ENCODE assay signal across 15 cellular contexts in the genomic region with DNA sequence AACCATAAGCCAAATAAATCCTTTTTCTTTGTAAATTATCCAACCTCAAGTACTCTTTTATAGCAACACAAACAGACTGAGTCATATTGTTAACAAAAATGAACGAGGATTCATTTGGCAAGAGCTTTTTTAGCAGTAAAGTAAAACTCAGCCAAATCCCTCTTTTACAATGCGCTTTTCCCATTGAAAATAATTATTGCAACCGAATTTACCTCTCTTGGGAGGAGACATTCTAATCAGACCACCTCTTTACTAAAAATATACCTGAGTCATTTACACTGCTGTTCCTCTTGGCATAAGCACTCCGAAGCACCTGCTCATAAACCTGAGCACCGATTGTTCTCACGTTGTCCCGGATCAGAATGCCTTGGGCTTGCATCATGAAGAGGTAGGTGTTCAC. TPM values are rescaled to one million over a fixed set of nuclear protein-coding genes. Genes with fewer than 3 reads are reported as not detected.
DNase-seq lines count a peak whose midpoint lies in the region; ATAC-seq and TF ChIP-seq lines count a peak whose summit lies in the region.
"Had no signal": no experiment of that assay in that cellular context is flagged by ENCODE, and none has a peak within 500 bp of the region (broad histone marks: within the 10 kb centered on the region; RNA-seq: fewer than 3 reads in every experiment).

No MANE protein-coding gene starts in this region.

- ATAC-seq in esophagus mucosa (peak; percentile 78), psoas muscle (peak; percentile 82 to 87 (median 85)), HG03280 (IDR thresholded peaks at IDR 0.05; ENCODE audit: unreplicated experiment) (no peak)
- no peak for ATAC-seq in naive thymus-derived CD8-positive, alpha-beta T cell

- no peaks in the 10 kb centered on the region for H3K9me3 Mint-ChIP-seq in naive thymus-derived CD8-positive, alpha-beta T cell
- peaks cover 4% of the 10 kb centered on the region for H3K9me3 Mint-ChIP-seq in osteocyte (ENCODE audit: unreplicated experiment)
- H3K9me3 Mint-ChIP-seq: CD4-positive, CD25-positive, alpha-beta regulatory T cell; nephron had no signal

- H3K4me3 Mint-ChIP-seq in naive thymus-derived CD8-positive, alpha-beta T cell = no peak overlapping the region
- H3K4me3 Mint-ChIP-seq in osteocyte (ENCODE audit: unreplicated experiment) = no peak overlapping the region
- H3K4me3 Mint-ChIP-seq: nephron had no signal

- peaks cover 0 to 8% (median 5%) of the 10 kb centered on the region in 4 donors for H3K4me1 Mint-ChIP-seq in naive thymus-derived CD8-positive, alpha-beta T cell
- peaks cover 9% of the 10 kb centered on the region for H3K4me1 Mint-ChIP-seq in osteocyte (ENCODE audit: unreplicated experiment)
- H3K4me1 Mint-ChIP-seq: nephron had no signal

- WGBS in psoas muscle, 3 donors = 38 to 57% (median 41%) methylated on average over 7 of the region's 7 CpGs

- peaks cover 63% of the 10 kb centered on the region for H3K4me1 ChIP-seq in psoas muscle

- TF ChIP-seq CTCF in psoas muscle (IDR thresholded peaks at IDR 0.05) = no peak
- no peak for TF ChIP-seq CTCF in osteocyte (IDR thresholded peaks at IDR 0.05)

- peak; percentile 93 for DNase-seq in DMS79 treated with DMSO at 0.1 percent for 48 hours (lab: John Stamatoyannopoulos, UW)
- DNase-seq in NCI-H2107 treated with DMSO at 0.1 percent for 48 hours (lab: John Stamatoyannopoulos, UW; ENCODE audit: unreplicated experiment) = peak; percentile 95
- no peak for DNase-seq in psoas muscle
- DNase-seq in naive thymus-derived CD8-positive, alpha-beta T cell = no peak
- no peak for DNase-seq in osteocyte (ENCODE audit: extremely low spot score, unreplicated experiment)
- no peak for DNase-seq in medulla oblongata (ENCODE audit: extremely low spot score)
- DNase-seq: CD4-positive, CD25-positive, alpha-beta regulatory T cell; KG1; SJCRH30; stimulated activated CD8-positive, alpha-beta memory T cell treated with anti-CD3 and anti-CD28 coated beads, Interleukin-4, amount 100 ng/mL, for 48 hours; WERI-Rb-1 had no signal

- H3K27ac Mint-ChIP-seq in naive thymus-derived CD8-positive, alpha-beta T cell = peak overlapping the region in 3 of 10 donors; percentile 34 to 69 (median 67)
- H3K27ac Mint-ChIP-seq in osteocyte (ENCODE audit: unreplicated experiment) = no peak overlapping the region

- peaks cover 0 to 46% (median 25%) of the 10 kb centered on the region in 3 donors for H3K36me3 Mint-ChIP-seq in naive thymus-derived CD8-positive, alpha-beta T cell
- peaks cover 26% of the 10 kb centered on the region for H3K36me3 Mint-ChIP-seq in osteocyte (ENCODE audit: unreplicated experiment)

- POLR2A ChIA-PET in naive thymus-derived CD8-positive, alpha-beta T cell (lab: Charles Lee) = no interaction called here

- no peaks in the 10 kb centered on the region for H3K27me3 ChIP-seq in psoas muscle (ENCODE audit: insufficient read depth in 3 of 3, low read length in 2 of 3)
- H3K27me3 ChIP-seq: SJCRH30 had no signal

- H3K9me3 ChIP-seq in psoas muscle = no peaks in the 10 kb centered on the region
- H3K9me3 ChIP-seq: HAP-1 had no signal

- intact Hi-C loops in psoas muscle (cut with DNase I) = no loop called here

- H3K27ac ChIP-seq in psoas muscle = peak overlapping the region; percentile 78
- H3K27ac ChIP-seq: SJCRH30, WERI-Rb-1 had no signal

- H3K4me3 ChIP-seq in psoas muscle = no peak overlapping the region
- H3K4me3 ChIP-seq: HAP-1, SJCRH30 had no signal

- peaks cover 8 to 50% of the 10 kb centered on the region in 2 donors for H3K36me3 ChIP-seq in psoas muscle (ENCODE audit: insufficient read depth in 1 of 2, low read depth in 1 of 2)

- no peaks in the 10 kb centered on the region for H3K27me3 Mint-ChIP-seq in naive thymus-derived CD8-positive, alpha-beta T cell
- H3K27me3 Mint-ChIP-seq in osteocyte (ENCODE audit: unreplicated experiment) = no peaks in the 10 kb centered on the region
- H3K27me3 Mint-ChIP-seq: CD4-positive, CD25-positive, alpha-beta regulatory T cell had no signal

RNA-seq across cellular contexts. Expression of a gene that starts 57.4 kb away (rescaled TPM):
- total RNA-seq in esophagus mucosa (31.3 TPM), psoas muscle (100 to 1,000 TPM in 2 of 4 donors, 10 to 100 TPM in 2; 49.3 to 284 (median 92.5) TPM), osteocyte (45.4 TPM in 2 replicates)
- polyA plus RNA-seq in psoas muscle = 10 to 100 TPM; 32.0 to 75.3 (median 72.3) TPM
- total RNA-seq in naive thymus-derived CD8-positive, alpha-beta T cell = 1 to 10 TPM; 6.0 to 6.8 TPM
- polyA plus RNA-seq in naive thymus-derived CD8-positive, alpha-beta T cell = 1 to 10 TPM in 1 of 3 donors, under 1 TPM in 2; 0.34 to 1.4 (median 0.73) TPM

Comparison
In these comparisons a context has a peak if more than half of its experiments do, and no peak if none do; other contexts are left out.
1. DNase-seq: peak in DMS79 treated with DMSO at 0.1 percent for 48 hours (single experiment) and NCI-H2107 treated with DMSO at 0.1 percent for 48 hours (single experiment); none in psoas muscle (0 of 2), naive thymus-derived CD8-positive, alpha-beta T cell (0 of 10), osteocyte (single experiment) and medulla oblongata (single experiment).
2. ATAC-seq: peak in esophagus mucosa (single experiment) and psoas muscle (4 of 4); none in HG03280 (single experiment) and naive thymus-derived CD8-positive, alpha-beta T cell (0 of 2).